18 cellular contexts compared by ENCODE assay signal in genomic region chr14:81388236-81388801, GRCh38. TPM values are rescaled to one million over a fixed set of nuclear protein-coding genes. Genes with fewer than 3 reads are reported as not detected.
"Had no signal": no experiment of that assay in that cellular context is flagged by ENCODE, and none has a peak within 500 bp of the region (broad histone marks: within the 10 kb centered on the region; RNA-seq: fewer than 3 reads in every experiment).

No MANE protein-coding gene starts in this region.

- H3K4me1 ChIP-seq: ascending aorta, prostate gland, sigmoid colon had no signal

- H3K36me3 ChIP-seq: ascending aorta, prostate gland, sigmoid colon, thoracic aorta had no signal

- DNase-seq: activated CD4-positive, alpha-beta T cell treated with anti-CD3 and anti-CD28 coated beads, Interleukin-2, amount 50 U/mL, for 1 hour; activated CD4-positive, CD25-positive, alpha-beta regulatory T cell treated with anti-CD3 and anti-CD28 coated beads, Interleukin-2, amount 50 U/mL, for 72 hours; activated CD8-positive, alpha-beta memory T cell treated with anti-CD3 and anti-CD28 coated beads for 24 hours; activated gamma-delta T cell; activated T-cell treated with anti-CD3 and anti-CD28 coated beads, Interleukin-2, amount 50 U/mL, for 72 hours; dermis blood vessel endothelial cell; effector memory CD4-positive, alpha-beta T cell; left colon; sigmoid colon; stimulated activated naive B cell treated with anti-CD40 and anti-IgM and Interleukin-4, amounts not matched to agents 10 μg/mL and 1 μg/mL and 100 μg/mL, for 72 hours had no signal

- FAIRE-seq: endothelial cell of umbilical vein had no signal

- ATAC-seq: activated T-cell treated with anti-CD3 and anti-CD28 coated beads, Interleukin-2, amount 50 U/mL, for 72 hours; left colon; stimulated activated naive B cell treated with anti-CD40 and anti-IgM and Interleukin-4, amounts not matched to agents 10 μg/mL and 1 μg/mL and 100 μg/mL, for 72 hours had no signal

- H3K9me3 ChIP-seq: ascending aorta, prostate gland, sigmoid colon, thoracic aorta had no signal

- H3K4me3 ChIP-seq: ascending aorta, hepatocyte, lung, prostate gland, sigmoid colon, thoracic aorta had no signal

- H3K27ac ChIP-seq: ascending aorta, hepatocyte, prostate gland, sigmoid colon, thoracic aorta had no signal

RNA-seq across cellular contexts. Expression of gene STON2, which starts 11.8 kb away (rescaled TPM):
- total RNA-seq: chondrocyte, endothelial cell of umbilical vein, fibroblast of villous mesenchyme had no signal
- polyA plus RNA-seq: endothelial cell of umbilical vein had no signal
